In genomic region chr21:36422279-36423098, GRCh38 we compare ENCODE assay signal across 9 cellular contexts. TPM values are rescaled to one million over a fixed set of nuclear protein-coding genes. Genes with fewer than 3 reads are reported as not detected.
A peak's percentile ranks its signal among the peaks of the same experiment; 100 is the strongest.
DNase-seq lines count a peak whose midpoint lies in the region; ATAC-seq and TF ChIP-seq lines count a peak whose summit lies in the region.
"Had no signal": no experiment of that assay in that cellular context is flagged by ENCODE, and none has a peak within 500 bp of the region (broad histone marks: within the 10 kb centered on the region; RNA-seq: fewer than 3 reads in every experiment).

No MANE protein-coding gene starts in this region.

- no peaks in the 10 kb centered on the region for H3K27me3 Mint-ChIP-seq in CD8-positive, alpha-beta T cell (ENCODE audit: low read depth)
- H3K27me3 Mint-ChIP-seq in immature natural killer cell (ENCODE audit: low read depth in 3 of 3): peaks cover 0 to 6% (median 0%) of the 10 kb centered on the region in 3 donors
- no peaks in the 10 kb centered on the region for H3K27me3 Mint-ChIP-seq in T-helper 2 cell treated with Interferon-gamma antibody and Interleukin-4, amounts not matched to agents 5 μg/mL and 100 μg/mL, for 36 hours (ENCODE audit: low read depth)

- H3K4me1 Mint-ChIP-seq in CD8-positive, alpha-beta T cell (ENCODE audit: low read depth): no peaks in the 10 kb centered on the region
- peaks cover 17 to 40% of the 10 kb centered on the region in 2 donors for H3K4me1 Mint-ChIP-seq in immature natural killer cell
- H3K4me1 Mint-ChIP-seq in T-helper 2 cell treated with Interferon-gamma antibody and Interleukin-4, amounts not matched to agents 5 μg/mL and 100 μg/mL, for 36 hours (ENCODE audit: low read depth): peaks cover 17% of the 10 kb centered on the region

- no peaks in the 10 kb centered on the region for H3K27me3 ChIP-seq in CD8-positive, alpha-beta T cell (ENCODE audit: insufficient read depth, low read length)
- H3K27me3 ChIP-seq in OCI-LY1 (ENCODE audit: insufficient read depth, low read length) (no peaks in the 10 kb centered on the region), ascending aorta (no peaks in the 10 kb centered on the region), stomach (no peaks in the 10 kb centered on the region)
- H3K27me3 ChIP-seq: neutrophil had no signal

- no peak overlapping the region for H3K4me3 ChIP-seq in CD8-positive, alpha-beta T cell (ENCODE audit: low read depth, low read length)
- H3K4me3 ChIP-seq in OCI-LY1 (ENCODE audit: low read depth, low read length, poor library complexity, severe bottlenecking) (no peak overlapping the region), ascending aorta (no peak overlapping the region), stomach (no peak overlapping the region)

- no peaks in the 10 kb centered on the region for H3K36me3 Mint-ChIP-seq in CD8-positive, alpha-beta T cell
- peaks cover 0 to 3% (median 0%) of the 10 kb centered on the region in 3 donors for H3K36me3 Mint-ChIP-seq in immature natural killer cell
- H3K36me3 Mint-ChIP-seq in T-helper 2 cell treated with Interferon-gamma antibody and Interleukin-4, amounts not matched to agents 5 μg/mL and 100 μg/mL, for 36 hours (ENCODE audit: low read depth): peaks cover 22% of the 10 kb centered on the region

- H3K27ac ChIP-seq in CD8-positive, alpha-beta T cell (ENCODE audit: low read depth, low read length): no peak overlapping the region
- no peak overlapping the region for H3K27ac ChIP-seq in OCI-LY1 (ENCODE audit: low read depth, low read length, poor library complexity, severe bottlenecking)
- no peak overlapping the region for H3K27ac ChIP-seq in ascending aorta
- H3K27ac ChIP-seq in stomach: no peak overlapping the region
- H3K27ac ChIP-seq: neutrophil had no signal

- ATAC-seq in CD8-positive, alpha-beta T cell: no peak
- no peak for ATAC-seq in GM18868 (IDR thresholded peaks at IDR 0.05; ENCODE audit: unreplicated experiment)

- no peaks in the 10 kb centered on the region for H3K79me2 ChIP-seq in OCI-LY1 (ENCODE audit: insufficient read depth, low read length)

- peak in 1 of 7 experiments; percentile 22 for DNase-seq in CD8-positive, alpha-beta T cell
- peak; percentile 39 for DNase-seq in GM19238 (ENCODE audit: insufficient read length, low spot score)
- no peak for DNase-seq in ascending aorta (ENCODE audit: low spot score in 2 of 2)
- peak; percentile 24 to 32 (median 32) for DNase-seq in immature natural killer cell
- peak; percentile 66 for DNase-seq in stomach
- no peak for DNase-seq in T-helper 2 cell treated with Interferon-gamma antibody and Interleukin-4, amounts not matched to agents 5 μg/mL and 100 μg/mL, for 36 hours (ENCODE audit: low spot score)

- peak; percentile 13 for TF ChIP-seq CTCF in CD8-positive, alpha-beta T cell (IDR thresholded peaks at IDR 0.05)
- TF ChIP-seq CTCF in OCI-LY1 (IDR thresholded peaks at IDR 0.05; ENCODE audit: low read length): peak; percentile 75
- TF ChIP-seq CTCF in ascending aorta (IDR thresholded peaks at IDR 0.05): peak; percentile 1 to 51 (median 27)
- peak in 5 of 7 experiments; percentile 25 to 76 (median 34) for TF ChIP-seq CTCF in stomach (IDR thresholded peaks at IDR 0.05)

- H3F3A ChIP-seq in OCI-LY1 (ENCODE audit: insufficient read depth, low read length): no peaks in the 10 kb centered on the region

- no peaks in the 10 kb centered on the region for H3K9me3 ChIP-seq in CD8-positive, alpha-beta T cell (ENCODE audit: low read length)
- no peaks in the 10 kb centered on the region for H3K9me3 ChIP-seq in OCI-LY1 (ENCODE audit: low read length)
- H3K9me3 ChIP-seq in ascending aorta: no peaks in the 10 kb centered on the region
- no peaks in the 10 kb centered on the region for H3K9me3 ChIP-seq in stomach
- H3K9me3 ChIP-seq: neutrophil had no signal

- WGBS in stomach, 5 donors: 52 to 59% (median 56%) methylated on average over 27 to 28 of the region's 28 CpGs

- H3K4me2 ChIP-seq in OCI-LY1 (ENCODE audit: low read length): no peak overlapping the region

- no peaks in the 10 kb centered on the region for H3K36me3 ChIP-seq in CD8-positive, alpha-beta T cell (ENCODE audit: insufficient read depth, low read length)
- peaks cover 4% of the 10 kb centered on the region for H3K36me3 ChIP-seq in OCI-LY1 (ENCODE audit: insufficient read depth, low read length)
- no peaks in the 10 kb centered on the region for H3K36me3 ChIP-seq in ascending aorta
- H3K36me3 ChIP-seq in stomach: peaks cover 0 to 11% (median 5%) of the 10 kb centered on the region in 4 donors

- POLR2A ChIA-PET in CD8-positive, alpha-beta T cell (lab: Charles Lee): no interaction called here

- no peaks in the 10 kb centered on the region for H4K20me1 ChIP-seq in OCI-LY1 (ENCODE audit: insufficient read depth, low read length)

- CTCF ChIA-PET in CD8-positive, alpha-beta T cell (lab: Charles Lee): interaction anchor here (0.7 kb wide), 1 partner anchor 9 kb away, joined by 4 read pairs; no protein-coding TSS in a partner anchor

- no peak for TF ChIP-seq POLR2A in stomach (IDR thresholded peaks at IDR 0.05)

- intact Hi-C loops in CD8-positive, alpha-beta T cell (cut with DNase I, micrococcal nuclease): no loop called here
- intact Hi-C loops in ascending aorta (cut with DNase I) (no loop called here), stomach (cut with DNase I; ENCODE audit: low total_unique reads) (no loop called here)

- H3K9ac ChIP-seq in OCI-LY1 (ENCODE audit: low read length): no peak overlapping the region

- H3K4me3 Mint-ChIP-seq in CD8-positive, alpha-beta T cell: no peak overlapping the region
- no peak overlapping the region for H3K4me3 Mint-ChIP-seq in immature natural killer cell
- H3K4me3 Mint-ChIP-seq in T-helper 2 cell treated with Interferon-gamma antibody and Interleukin-4, amounts not matched to agents 5 μg/mL and 100 μg/mL, for 36 hours: no peak overlapping the region

- no peak overlapping the region for H3K27ac Mint-ChIP-seq in CD8-positive, alpha-beta T cell
- peak overlapping the region in 2 of 6 donors; percentile 26 to 44 for H3K27ac Mint-ChIP-seq in immature natural killer cell
- H3K27ac Mint-ChIP-seq in T-helper 2 cell treated with Interferon-gamma antibody and Interleukin-4, amounts not matched to agents 5 μg/mL and 100 μg/mL, for 36 hours: no peak overlapping the region

- H3K9me2 ChIP-seq in OCI-LY1 (ENCODE audit: low read depth, low read length): no peaks in the 10 kb centered on the region

- no peak for TF ChIP-seq EP300 in stomach (IDR thresholded peaks at IDR 0.05)

- H3K9me3 Mint-ChIP-seq in CD8-positive, alpha-beta T cell: no peaks in the 10 kb centered on the region
- no peaks in the 10 kb centered on the region for H3K9me3 Mint-ChIP-seq in immature natural killer cell
- no peaks in the 10 kb centered on the region for H3K9me3 Mint-ChIP-seq in T-helper 2 cell treated with Interferon-gamma antibody and Interleukin-4, amounts not matched to agents 5 μg/mL and 100 μg/mL, for 36 hours

- H3K4me1 ChIP-seq in CD8-positive, alpha-beta T cell (ENCODE audit: insufficient read depth, low read length): no peaks in the 10 kb centered on the region
- H3K4me1 ChIP-seq in OCI-LY1 (ENCODE audit: insufficient read depth, low read length, severe bottlenecking) (no peaks in the 10 kb centered on the region), ascending aorta (no peaks in the 10 kb centered on the region), stomach (peaks cover 0 to 13% (median 9%) of the 10 kb centered on the region in 4 donors)

- no peak overlapping the region for H2AFZ ChIP-seq in OCI-LY1 (ENCODE audit: low read length)

RNA-seq across cellular contexts. Expression of gene CHAF1B, which starts 37.3 kb away (rescaled TPM):
- 1 to 10 TPM; 2.0 to 3.9 TPM for total RNA-seq in CD8-positive, alpha-beta T cell
- total RNA-seq in ascending aorta (0.43 TPM), stomach (10 to 100 TPM in 1 of 5 donors, 1 to 10 TPM in 2, under 1 TPM in 2; 0.29 to 15.2 (median 1.3) TPM)
- polyA plus RNA-seq in immature natural killer cell (1 to 10 TPM; 2.4 to 8.4 (median 3.0) TPM), stomach (1 to 10 TPM in 2 of 3 donors, under 1 TPM in 1; 0.76 to 1.8 (median 1.4) TPM)

RNA-seq across cellular contexts. Expression of gene CLDN14, which starts 57.4 kb away (rescaled TPM):
- total RNA-seq in CD8-positive, alpha-beta T cell: not detected
- total RNA-seq in ascending aorta (not detected), stomach (not detected)
- polyA plus RNA-seq in immature natural killer cell (not detected), stomach (under 1 TPM in 1 of 3 donors, not detected in 2; 0.48 TPM)

Comparison
In these comparisons a context has a peak if more than half of its experiments do, and no peak if none do; other contexts are left out.
1. DNase-seq: peak in GM19238 (single experiment), immature natural killer cell (3 of 3) and stomach (single experiment); none in ascending aorta (0 of 2) and T-helper 2 cell treated with Interferon-gamma antibody and Interleukin-4, amounts not matched to agents 5 μg/mL and 100 μg/mL, for 36 hours (single experiment).
2. CTCF ChIP-seq: peak in every context shown above with its lines; median percentile 75 in OCI-LY1; 34 in stomach; 27 in ascending aorta; 13 in CD8-positive, alpha-beta T cell.